Comparison of ENCODE assay signal across 29 cellular contexts in the genomic region with DNA sequence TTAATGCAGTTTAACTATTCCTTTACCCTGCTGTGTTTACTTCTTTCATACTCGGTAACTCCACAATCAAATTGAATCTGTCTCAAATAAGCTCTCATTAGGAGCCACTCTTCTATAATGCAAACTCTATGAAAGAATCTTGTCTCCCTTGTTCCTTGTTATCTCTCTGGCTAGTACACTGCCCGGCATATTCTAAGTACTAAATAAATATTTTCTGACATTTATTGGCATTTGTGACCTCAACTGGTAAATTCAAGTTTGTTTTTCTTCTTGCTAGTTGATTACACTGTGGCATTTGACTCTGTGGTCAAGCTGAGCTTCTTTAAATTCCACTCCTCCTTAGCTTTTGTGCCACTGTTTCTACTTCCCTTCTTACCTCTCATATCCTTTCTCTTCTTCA.
"Had no signal": no experiment of that assay in that cellular context is flagged by ENCODE, and none has a peak within 500 bp of the region (broad histone marks: within the 10 kb centered on the region; RNA-seq: fewer than 3 reads in every experiment).

No MANE protein-coding gene starts in this region.

- H3K36me3 Mint-ChIP-seq: activated CD8-positive, alpha-beta memory T cell treated with anti-CD3 and anti-CD28 coated beads, Interleukin-2, amount 10 ng/mL, durations not matched to agents 7 days and 5 days; activated naive CD4-positive, alpha-beta T cell treated with anti-CD3 and anti-CD28 coated beads, Interleukin-2, amount 10 ng/mL, durations not matched to agents 7 days and 5 days; activated naive CD4-positive, alpha-beta T cell treated with anti-CD3 and anti-CD28 coated beads, Interleukin-2, amount 50 U/mL, for 72 hours; activated naive CD8-positive, alpha-beta T cell treated with anti-CD3 and anti-CD28 coated beads, Interleukin-2, amount 10 ng/mL, durations not matched to agents 7 days and 5 days; brain had no signal

- H3K4me3 Mint-ChIP-seq: activated CD8-positive, alpha-beta memory T cell treated with anti-CD3 and anti-CD28 coated beads, Interleukin-2, amount 10 ng/mL, durations not matched to agents 7 days and 5 days; activated CD8-positive, alpha-beta T cell treated with anti-CD3 and anti-CD28 coated beads, Interleukin-2, amount 10 ng/mL, durations not matched to agents 7 days and 5 days; activated naive CD4-positive, alpha-beta T cell treated with anti-CD3 and anti-CD28 coated beads, Interleukin-2, amount 10 ng/mL, durations not matched to agents 7 days and 5 days; activated naive CD8-positive, alpha-beta T cell treated with anti-CD3 and anti-CD28 coated beads, Interleukin-2, amount 10 ng/mL, durations not matched to agents 7 days and 5 days; activated T-helper 1 cell treated with anti-CD3 and anti-CD28 coated beads, Interleukin-12 subunit alpha, Interleukin-12 subunit beta, Interleukin-2, Interleukin-4 antibody, amounts not matched to agents 30 ng/mL and 10 ng/mL and 1 ng/mL, durations not matched to agents 14 hours and 24 hours and 36 hours; brain; central memory CD8-positive, alpha-beta T cell; dendritic cell treated with granulocyte-macrophage colony-stimulating factor and Interleukin-4, amounts not matched to agents 40 ng/mL and 50 ng/mL, for 4 days; endodermal cell; WTC11 had no signal

- H3K9me3 Mint-ChIP-seq: activated naive CD8-positive, alpha-beta T cell treated with anti-CD3 and anti-CD28 coated beads, Interleukin-2, amount 10 ng/mL, durations not matched to agents 7 days and 5 days had no signal

- H3K27ac Mint-ChIP-seq: activated CD8-positive, alpha-beta memory T cell treated with anti-CD3 and anti-CD28 coated beads, Interleukin-2, amount 10 ng/mL, durations not matched to agents 7 days and 5 days; activated CD8-positive, alpha-beta T cell treated with anti-CD3 and anti-CD28 coated beads, Interleukin-2, amount 10 ng/mL, durations not matched to agents 7 days and 5 days; activated naive CD4-positive, alpha-beta T cell treated with anti-CD3 and anti-CD28 coated beads, Interleukin-2, amount 10 ng/mL, durations not matched to agents 7 days and 5 days; activated naive CD4-positive, alpha-beta T cell treated with anti-CD3 and anti-CD28 coated beads, Interleukin-2, amount 50 U/mL, for 72 hours; activated naive CD8-positive, alpha-beta T cell treated with anti-CD3 and anti-CD28 coated beads, Interleukin-2, amount 10 ng/mL, durations not matched to agents 7 days and 5 days; activated T-helper 1 cell treated with anti-CD3 and anti-CD28 coated beads, Interleukin-12 subunit alpha, Interleukin-12 subunit beta, Interleukin-2, Interleukin-4 antibody, amounts not matched to agents 30 ng/mL and 10 ng/mL and 1 ng/mL, durations not matched to agents 14 hours and 24 hours and 36 hours; activated T-helper 2 cell treated with anti-CD3 and anti-CD28 coated beads, Interferon-gamma antibody, Interleukin-2, Interleukin-4, amounts not matched to agents 10 μg/mL and 5 μg/mL and 100 μg/mL, durations not matched to agents 14 hours and 24 hours and 36 hours; brain; dendritic cell treated with granulocyte-macrophage colony-stimulating factor and Interleukin-4, amounts not matched to agents 40 ng/mL and 50 ng/mL, for 4 days; endodermal cell; WTC11 had no signal

- H3K4me1 Mint-ChIP-seq: activated CD8-positive, alpha-beta memory T cell treated with anti-CD3 and anti-CD28 coated beads, Interleukin-2, amount 10 ng/mL, durations not matched to agents 7 days and 5 days; activated naive CD4-positive, alpha-beta T cell treated with anti-CD3 and anti-CD28 coated beads, Interleukin-2, amount 10 ng/mL, durations not matched to agents 7 days and 5 days; activated naive CD8-positive, alpha-beta T cell treated with anti-CD3 and anti-CD28 coated beads, Interleukin-2, amount 10 ng/mL, durations not matched to agents 7 days and 5 days; brain; central memory CD8-positive, alpha-beta T cell had no signal

- H3K27me3 Mint-ChIP-seq: activated CD8-positive, alpha-beta memory T cell treated with anti-CD3 and anti-CD28 coated beads, Interleukin-2, amount 10 ng/mL, durations not matched to agents 7 days and 5 days; activated naive CD4-positive, alpha-beta T cell treated with anti-CD3 and anti-CD28 coated beads, Interleukin-2, amount 10 ng/mL, durations not matched to agents 7 days and 5 days; activated naive CD8-positive, alpha-beta T cell treated with anti-CD3 and anti-CD28 coated beads, Interleukin-2, amount 10 ng/mL, durations not matched to agents 7 days and 5 days; central memory CD8-positive, alpha-beta T cell; dendritic cell treated with granulocyte-macrophage colony-stimulating factor and Interleukin-4, amounts not matched to agents 40 ng/mL and 50 ng/mL, for 4 days had no signal

- ATAC-seq: activated CD8-positive, alpha-beta memory T cell treated with anti-CD3 and anti-CD28 coated beads, Interleukin-2, amount 10 ng/mL, durations not matched to agents 7 days and 5 days; activated CD8-positive, alpha-beta T cell treated with anti-CD3 and anti-CD28 coated beads, Interleukin-2, amount 10 ng/mL, durations not matched to agents 7 days and 5 days; activated naive CD4-positive, alpha-beta T cell treated with anti-CD3 and anti-CD28 coated beads, Interleukin-2, amount 50 U/mL, for 72 hours; esophagus mucosa; WTC11 had no signal

- DNase-seq: activated CD4-positive, alpha-beta T cell treated with anti-CD3 and anti-CD28 coated beads for 1 hour; activated CD4-positive, alpha-beta T cell treated with anti-CD3 and anti-CD28 coated beads for 48 hours; activated CD4-positive, alpha-beta T cell treated with anti-CD3 and anti-CD28 coated beads, Interleukin-2, amount 50 U/mL, for 1 hour; activated CD4-positive, alpha-beta T cell treated with anti-CD3 and anti-CD28 coated beads, Interleukin-2, amount 50 U/mL, for 48 hours; activated CD8-positive, alpha-beta memory T cell treated with anti-CD3 and anti-CD28 coated beads, Interleukin-2, amount 10 ng/mL, durations not matched to agents 7 days and 5 days; activated CD8-positive, alpha-beta memory T cell treated with anti-CD3 and anti-CD28 coated beads, Interleukin-2, amount 50 U/mL, for 4 hours; activated CD8-positive, alpha-beta T cell treated with anti-CD3 and anti-CD28 coated beads, Interleukin-2, amount 10 ng/mL, durations not matched to agents 7 days and 5 days; activated effector memory CD4-positive, alpha-beta T cell treated with anti-CD3 and anti-CD28 coated beads, Interleukin-2, amount 50 U/mL, for 16 hours; activated naive CD4-positive, alpha-beta T cell; activated naive CD4-positive, alpha-beta T cell treated with anti-CD3 and anti-CD28 coated beads, Interleukin-2, amount 10 ng/mL, durations not matched to agents 7 days and 5 days; activated naive CD8-positive, alpha-beta T cell treated with anti-CD3 and anti-CD28 coated beads, Interleukin-2, amount 10 ng/mL, durations not matched to agents 7 days and 5 days; activated T-cell treated with anti-CD3 and anti-CD28 coated beads, Interleukin-2, amount 50 U/mL, for 1 hour; activated T-cell treated with anti-CD3 and anti-CD28 coated beads, Interleukin-2, amount 50 U/mL, for 48 hours; dorsolateral prefrontal cortex; effector memory CD4-positive, alpha-beta T cell; endodermal cell; foreskin fibroblast; head of caudate nucleus; T-helper 2 cell had no signal

- FAIRE-seq: frontal cortex, TTC549 had no signal
